Comparison of ENCODE assay signal across 1 cellular context in genomic region chr1:54980528-54981241, GRCh38.
TF ChIP-seq lines count a peak whose summit lies in the region.

Gene TMEM61 (plus strand): TSS chr1:54980628. CDS start chr1:54981066, 438 bp downstream.

TF ChIP-seq in HepG2, 621 proteins besides CTCF, POLR2A, EP300 and RAD21 (continued from another document):
- peak; percentile 99 for TF ChIP-seq ZFP91 (CRISPR knock-in tag; IDR thresholded peaks at IDR 0.05; ENCODE audit: borderline replicate concordance)
- no peak for TF ChIP-seq ZNF558 (CRISPR knock-in tag; IDR thresholded peaks at IDR 0.05; ENCODE audit: borderline replicate concordance)
- TF ChIP-seq ZBTB38 (CRISPR knock-in tag; IDR thresholded peaks at IDR 0.05), result no peak
- peak; percentile 43; the same call in 1 of the 2 replicates for TF ChIP-seq ZNF800 (CRISPR knock-in tag; IDR thresholded peaks at IDR 0.05)
- TF ChIP-seq ZNF777 (CRISPR knock-in tag; IDR thresholded peaks at IDR 0.05), result peak; percentile 76
